Comparison of ENCODE assay signal across 30 cellular contexts in genomic region chr1:235826102-235826854, GRCh38.
"Had no signal": no experiment of that assay in that cellular context is flagged by ENCODE, and none has a peak within 500 bp of the region (broad histone marks: within the 10 kb centered on the region; RNA-seq: fewer than 3 reads in every experiment).

No MANE protein-coding gene starts in this region.

- H3K4me1 ChIP-seq: ascending aorta, testis had no signal

- H3K4me1 Mint-ChIP-seq: endodermal cell had no signal

- H3K36me3 ChIP-seq: ovary, WERI-Rb-1 had no signal

- H3K27me3 ChIP-seq: ascending aorta, heart left ventricle, ovary, testis, transverse colon had no signal

- H3K9me3 Mint-ChIP-seq: activated CD4-positive, alpha-beta memory T cell treated with anti-CD3 and anti-CD28 coated beads for 36 hours; activated CD4-positive, alpha-beta T cell treated with anti-CD3 and anti-CD28 coated beads, Interleukin-2, amount 10 ng/mL, durations not matched to agents 24 days and 14 days; activated naive CD8-positive, alpha-beta T cell treated with anti-CD3 and anti-CD28 coated beads, Interleukin-2, amount 10 ng/mL, durations not matched to agents 7 days and 5 days; brain; endodermal cell; natural killer cell treated with Interleukin-12 subunit alpha and Interleukin-12 subunit beta and Interleukin-15 and Interleukin-18, amount 100 ng/mL, for 72 hours had no signal

- H3K4me3 ChIP-seq: ascending aorta, heart left ventricle, left ventricle myocardium inferior, mucosa of descending colon, ovary, skin epidermis, testis, transverse colon had no signal

- ATAC-seq: activated CD8-positive, alpha-beta memory T cell treated with anti-CD3 and anti-CD28 coated beads, Interleukin-2, amount 10 ng/mL, durations not matched to agents 7 days and 5 days; esophagus mucosa; heart left ventricle; mucosa of descending colon; natural killer cell treated with Interleukin-12 subunit alpha and Interleukin-12 subunit beta and Interleukin-15 and Interleukin-18, amount 100 ng/mL, for 72 hours; sciatic nerve; stimulated activated naive CD8-positive, alpha-beta T cell treated with anti-CD3 and anti-CD28 coated beads, Interleukin-15, Interleukin-2, amounts not matched to agents 100 U/mL and 50 U/mL, for 24 hours had no signal

- H3K27ac Mint-ChIP-seq: activated CD4-positive, alpha-beta memory T cell treated with anti-CD3 and anti-CD28 coated beads for 36 hours; activated CD4-positive, alpha-beta T cell treated with anti-CD3 and anti-CD28 coated beads, Interleukin-2, amount 10 ng/mL, durations not matched to agents 24 days and 14 days; activated CD8-positive, alpha-beta memory T cell treated with anti-CD3 and anti-CD28 coated beads, Interleukin-2, amount 10 ng/mL, durations not matched to agents 7 days and 5 days; activated naive CD8-positive, alpha-beta T cell treated with anti-CD3 and anti-CD28 coated beads, Interleukin-2, amount 10 ng/mL, durations not matched to agents 7 days and 5 days; brain; endodermal cell; natural killer cell treated with Interleukin-12 subunit alpha and Interleukin-12 subunit beta and Interleukin-15 and Interleukin-18, amount 100 ng/mL, for 72 hours; progenitor cell of endocrine pancreas had no signal

- H3K4me3 Mint-ChIP-seq: activated CD4-positive, alpha-beta memory T cell treated with anti-CD3 and anti-CD28 coated beads for 36 hours; activated CD4-positive, alpha-beta T cell treated with anti-CD3 and anti-CD28 coated beads, Interleukin-2, amount 10 ng/mL, durations not matched to agents 24 days and 14 days; activated CD8-positive, alpha-beta memory T cell treated with anti-CD3 and anti-CD28 coated beads, Interleukin-2, amount 10 ng/mL, durations not matched to agents 7 days and 5 days; activated naive CD8-positive, alpha-beta T cell treated with anti-CD3 and anti-CD28 coated beads, Interleukin-2, amount 10 ng/mL, durations not matched to agents 7 days and 5 days; brain; endodermal cell; natural killer cell treated with Interleukin-12 subunit alpha and Interleukin-12 subunit beta and Interleukin-15 and Interleukin-18, amount 100 ng/mL, for 72 hours had no signal

- FAIRE-seq: urothelium cell line had no signal

- DNase-seq: activated CD4-positive, alpha-beta memory T cell treated with anti-CD3 and anti-CD28 coated beads for 36 hours; activated CD4-positive, alpha-beta T cell treated with anti-CD3 and anti-CD28 coated beads, Interleukin-2, amount 10 ng/mL, durations not matched to agents 24 days and 14 days; activated CD4-positive, CD25-positive, alpha-beta regulatory T cell treated with anti-CD3 and anti-CD28 coated beads, Interleukin-2, amount 50 U/mL, for 72 hours; activated CD8-positive, alpha-beta memory T cell treated with anti-CD3 and anti-CD28 coated beads, Interleukin-2, amount 10 ng/mL, durations not matched to agents 7 days and 5 days; activated naive CD4-positive, alpha-beta T cell; activated naive CD8-positive, alpha-beta T cell treated with anti-CD3 and anti-CD28 coated beads, Interleukin-2, amount 10 ng/mL, durations not matched to agents 7 days and 5 days; activated T-cell treated with anti-CD3 and anti-CD28 coated beads, Interleukin-2, amount 50 U/mL, for 48 hours; cortex of kidney; endodermal cell; foreskin fibroblast; heart left ventricle; kidney glomerular epithelial cell; left ventricle myocardium inferior; mucosa of descending colon; ovary; stimulated activated CD4-positive, alpha-beta T cell treated with anti-CD3 and anti-CD28 coated beads, Interleukin-12 subunit alpha, Interleukin-12 subunit beta, amount 100 ng/mL, for 4 hours; stimulated activated CD4-positive, alpha-beta T cell treated with anti-CD3 and anti-CD28 coated beads, Interleukin-4, amount 100 ng/mL, for 1 hour; stimulated activated naive CD8-positive, alpha-beta T cell treated with anti-CD3 and anti-CD28 coated beads, Interleukin-15, Interleukin-2, amounts not matched to agents 100 U/mL and 50 U/mL, for 24 hours; T-helper 1 cell; testis; transverse colon; WERI-Rb-1 had no signal

- H3K27me3 Mint-ChIP-seq: activated CD4-positive, alpha-beta memory T cell treated with anti-CD3 and anti-CD28 coated beads for 36 hours; activated CD4-positive, alpha-beta T cell treated with anti-CD3 and anti-CD28 coated beads, Interleukin-2, amount 10 ng/mL, durations not matched to agents 24 days and 14 days; activated CD8-positive, alpha-beta memory T cell treated with anti-CD3 and anti-CD28 coated beads, Interleukin-2, amount 10 ng/mL, durations not matched to agents 7 days and 5 days; activated naive CD8-positive, alpha-beta T cell treated with anti-CD3 and anti-CD28 coated beads, Interleukin-2, amount 10 ng/mL, durations not matched to agents 7 days and 5 days; brain; natural killer cell treated with Interleukin-12 subunit alpha and Interleukin-12 subunit beta and Interleukin-15 and Interleukin-18, amount 100 ng/mL, for 72 hours; progenitor cell of endocrine pancreas had no signal

- H3K9me3 ChIP-seq: ascending aorta, heart left ventricle, left ventricle myocardium inferior, mucosa of descending colon, ovary, testis, transverse colon had no signal

- H3K27ac ChIP-seq: ascending aorta, heart left ventricle, left ventricle myocardium inferior, ovary, skin epidermis, testis, transverse colon, WERI-Rb-1 had no signal
